ENCODE assay signal across 31 cellular contexts in the genomic region with DNA sequence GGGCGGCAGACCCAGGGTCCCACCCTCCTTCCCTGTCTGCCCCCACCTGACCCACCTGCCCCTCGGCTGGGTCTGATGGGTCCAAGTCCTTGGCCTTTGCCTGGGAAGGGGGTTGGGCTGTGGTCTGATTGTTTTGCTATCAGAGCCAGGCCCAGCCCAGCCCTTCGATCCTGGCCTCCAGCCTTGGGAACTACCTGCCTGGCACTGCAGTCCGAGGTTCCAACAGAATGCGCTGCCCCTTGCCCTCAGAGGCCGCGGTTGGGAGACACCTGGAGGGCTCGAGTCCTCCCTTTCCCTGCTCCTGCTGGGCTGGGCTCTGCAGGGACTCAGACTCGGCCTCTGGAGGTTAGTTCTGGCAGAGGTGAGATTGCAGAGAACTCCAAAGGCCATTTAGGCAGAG. TPM values are rescaled to one million over a fixed set of nuclear protein-coding genes. Genes with fewer than 3 reads are reported as not detected.
"Had no signal": no experiment of that assay in that cellular context is flagged by ENCODE, and none has a peak within 500 bp of the region (broad histone marks: within the 10 kb centered on the region; RNA-seq: fewer than 3 reads in every experiment).

No MANE protein-coding gene starts in this region.

- H3K9me3 ChIP-seq: esophagus squamous epithelium, heart right ventricle, left lung, testis, uterus had no signal

- H3K27ac ChIP-seq: epithelial cell of prostate, esophagus squamous epithelium, heart right ventricle, left lung, testis, uterus had no signal

- H3K4me3 ChIP-seq: esophagus squamous epithelium, heart right ventricle, left lung, testis, uterus had no signal

- H3K27me3 Mint-ChIP-seq: activated CD8-positive, alpha-beta T cell treated with anti-CD3 and anti-CD28 coated beads for 36 hours; activated T-helper 17 cell treated with anti-CD3 and anti-CD28 coated beads, Interleukin-2, amount 50 U/mL, for 72 hours had no signal

- H3K27me3 ChIP-seq: testis, uterus had no signal

- DNase-seq: activated B cell treated with CpG ODN at 0.5 μM for 24 hours; activated CD4-positive, alpha-beta T cell treated with anti-CD3 and anti-CD28 coated beads, Interleukin-2, amount 50 U/mL, for 1 hour; activated CD8-positive, alpha-beta T cell treated with anti-CD3 and anti-CD28 coated beads for 36 hours; activated gamma-delta T cell treated with Interleukin-2 at 50 U/mL for 16 hours; activated naive CD4-positive, alpha-beta T cell treated with anti-CD3 and anti-CD28 coated beads, Interleukin-2, amount 50 U/mL, for 16 hours; activated T-cell treated with anti-CD3 and anti-CD28 coated beads, Interleukin-2, amount 50 U/mL, for 4 hours; amniotic stem cell; caudate nucleus; effector CD4-positive, alpha-beta T cell; esophagus squamous epithelium; foreskin melanocyte; heart right ventricle; kidney glomerular epithelial cell; left lung; mammary epithelial cell; naive thymus-derived CD4-positive, alpha-beta T cell; posterior cingulate gyrus; right cardiac atrium; stimulated activated CD4-positive, alpha-beta T cell treated with anti-CD3 and anti-CD28 coated beads, Interleukin-2, amount 100 ng/mL, for 48 hours; stimulated activated naive CD8-positive, alpha-beta T cell treated with anti-CD3 and anti-CD28 coated beads, Interleukin-15, Interleukin-2, amounts not matched to agents 100 U/mL and 50 U/mL, for 24 hours; T-helper 1 cell; testis; trophoblast cell; uterus had no signal

- H3K27ac Mint-ChIP-seq: activated B cell treated with CpG ODN at 0.5 μM for 24 hours; activated CD8-positive, alpha-beta T cell treated with anti-CD3 and anti-CD28 coated beads for 36 hours; activated T-helper 17 cell treated with anti-CD3 and anti-CD28 coated beads, Interleukin-2, amount 50 U/mL, for 72 hours; dendritic cell treated with granulocyte-macrophage colony-stimulating factor and Interleukin-4, amounts not matched to agents 40 ng/mL and 50 ng/mL, for 4 days; T-helper 2 cell treated with Interferon-gamma antibody and Interleukin-4, amounts not matched to agents 5 μg/mL and 100 μg/mL, for 36 hours had no signal

- H3K9me3 Mint-ChIP-seq: activated B cell treated with CpG ODN at 0.5 μM for 24 hours; activated CD8-positive, alpha-beta T cell treated with anti-CD3 and anti-CD28 coated beads for 36 hours; activated T-cell treated with anti-CD3 and anti-CD28 coated beads, Interleukin-2, amount 50 U/mL, for 4 hours; activated T-helper 17 cell treated with anti-CD3 and anti-CD28 coated beads, Interleukin-2, amount 50 U/mL, for 72 hours; dendritic cell treated with granulocyte-macrophage colony-stimulating factor and Interleukin-4, amounts not matched to agents 40 ng/mL and 50 ng/mL, for 4 days; naive thymus-derived CD4-positive, alpha-beta T cell; T-helper 2 cell treated with Interferon-gamma antibody and Interleukin-4, amounts not matched to agents 5 μg/mL and 100 μg/mL, for 36 hours had no signal

- H3K4me3 Mint-ChIP-seq: activated B cell treated with CpG ODN at 0.5 μM for 24 hours; activated CD8-positive, alpha-beta T cell treated with anti-CD3 and anti-CD28 coated beads for 36 hours; activated T-cell treated with anti-CD3 and anti-CD28 coated beads, Interleukin-2, amount 50 U/mL, for 4 hours; activated T-helper 17 cell treated with anti-CD3 and anti-CD28 coated beads, Interleukin-2, amount 50 U/mL, for 72 hours; dendritic cell treated with granulocyte-macrophage colony-stimulating factor and Interleukin-4, amounts not matched to agents 40 ng/mL and 50 ng/mL, for 4 days; naive thymus-derived CD4-positive, alpha-beta T cell; T-helper 2 cell treated with Interferon-gamma antibody and Interleukin-4, amounts not matched to agents 5 μg/mL and 100 μg/mL, for 36 hours had no signal

- ATAC-seq: activated CD8-positive, alpha-beta T cell treated with anti-CD3 and anti-CD28 coated beads for 36 hours; activated T-cell treated with anti-CD3 and anti-CD28 coated beads, Interleukin-2, amount 50 U/mL, for 4 hours; activated T-helper 17 cell treated with anti-CD3 and anti-CD28 coated beads, Interleukin-2, amount 50 U/mL, for 72 hours; heart right ventricle; left lung; naive thymus-derived CD4-positive, alpha-beta T cell; right cardiac atrium; stimulated activated naive CD8-positive, alpha-beta T cell treated with anti-CD3 and anti-CD28 coated beads, Interleukin-15, Interleukin-2, amounts not matched to agents 100 U/mL and 50 U/mL, for 24 hours had no signal

- H3K4me1 Mint-ChIP-seq: activated T-helper 17 cell treated with anti-CD3 and anti-CD28 coated beads, Interleukin-2, amount 50 U/mL, for 72 hours had no signal

- H3K36me3 ChIP-seq: esophagus squamous epithelium, heart right ventricle, left lung, uterus had no signal

- H3K4me1 ChIP-seq: testis, uterus had no signal

RNA-seq across cellular contexts. Expression of a gene that starts 1.6 kb away (rescaled TPM):
- total RNA-seq: activated B cell treated with CpG ODN at 0.5 μM for 24 hours; activated T-cell treated with anti-CD3 and anti-CD28 coated beads, Interleukin-2, amount 50 U/mL, for 4 hours; astrocyte; esophagus squamous epithelium; glomerular endothelial cell; heart right ventricle; left lung; mammary epithelial cell; osteoblast; right cardiac atrium; uterus had no signal
- polyA plus RNA-seq: heart right ventricle; mammary epithelial cell; naive thymus-derived CD4-positive, alpha-beta T cell; right cardiac atrium had no signal
